Comparison of ENCODE assay signal across 8 cellular contexts in genomic region chr16:1610071-1610840, GRCh38. TPM values are rescaled to one million over a fixed set of nuclear protein-coding genes. Genes with fewer than 3 reads are reported as not detected.
DNase-seq lines count a peak whose midpoint lies in the region; ATAC-seq and TF ChIP-seq lines count a peak whose summit lies in the region.

No MANE protein-coding gene starts in this region.

- peak overlapping the region; percentile 85 for H3K9ac ChIP-seq in HUES6 (ENCODE audit: low read length)
- H3K9ac ChIP-seq in PC-3 (ENCODE audit: low read length): peak overlapping the region; percentile 89

- intact Hi-C loops in PC-3 (cut with micrococcal nuclease): loop anchor here (2.0 to 5.0 kb wide), 3 partner anchors 37 to 117 kb away; partner anchors contain the start of genes MAPK8IP3 and TELO2

- TF ChIP-seq CTCF in PC-3 (conservative IDR thresholded peaks at IDR 0.05; ENCODE audit: low read depth, low read length): no peak

- ATAC-seq in GM19324 (IDR thresholded peaks at IDR 0.05; ENCODE audit: low FRiP score, unreplicated experiment): peak; percentile 28
- peak; percentile 57 for ATAC-seq in PC-3

- no TSS peak for BruUV-seq in PC-3 (replicated peaks; lab: Mats Ljungman, UMichigan)

- H3K9me3 ChIP-seq in HUES6 (ENCODE audit: control insufficient read depth, insufficient read depth, low read depth, low read length): no peaks in the 10 kb centered on the region
- no peaks in the 10 kb centered on the region for H3K9me3 ChIP-seq in PC-3 (ENCODE audit: low read length)
- no peaks in the 10 kb centered on the region for H3K9me3 ChIP-seq in mononuclear cell (ENCODE audit: low read depth, low read length)

- H3K27ac ChIP-seq in HUES6 (ENCODE audit: low read depth, low read length) (0 out of 2 replicates have a peak overlapping the region, but pooled peaks have one; percentile 51), PC-3 (ENCODE audit: low read length) (peak overlapping the region; percentile 77), epithelial cell of prostate (peak overlapping the region; percentile 80)

- H3K4me3 ChIP-seq in HUES6 (ENCODE audit: low read depth, low read length): peak overlapping the region; percentile 72
- peak overlapping the region; percentile 87 for H3K4me3 ChIP-seq in PC-3 (ENCODE audit: low read length)
- peak overlapping the region; percentile 49 for H3K4me3 ChIP-seq in mononuclear cell (ENCODE audit: low read length)

- peaks cover 6% of the 10 kb centered on the region; the same call in 1 of the 2 replicates for H4K20me1 ChIP-seq in PC-3 (ENCODE audit: low read length)

- DNase-seq in AG20443 (ENCODE audit: low spot score) (peak; percentile 96), PC-3 (peak; percentile 83), activated T-cell treated with anti-CD3 and anti-CD28 coated beads for 48 hours (ENCODE audit: low read depth) (peak; percentile 93), epithelial cell of prostate (ENCODE audit: low read depth, low spot score) (no peak)
- DNase-seq in stimulated activated CD8-positive, alpha-beta memory T cell treated with anti-CD3 and anti-CD28 coated beads, Interleukin-15, amount 100 ng/mL, for 48 hours (ENCODE audit: low read depth in 2 of 2): peak; percentile 81 to 85

- H3K27me3 ChIP-seq in HUES6 (ENCODE audit: control insufficient read depth, insufficient read depth, low read length) (peaks cover 13% of the 10 kb centered on the region), PC-3 (ENCODE audit: low read length) (no peaks in the 10 kb centered on the region), mononuclear cell (ENCODE audit: insufficient read depth, low read length) (peaks cover 10% of the 10 kb centered on the region)

- H3K4me1 ChIP-seq in HUES6 (ENCODE audit: control insufficient read depth, insufficient read depth, low read length) (peaks cover 10% of the 10 kb centered on the region), PC-3 (ENCODE audit: insufficient read depth, low read length) (peaks cover 16% of the 10 kb centered on the region; the same call in 1 of the 2 replicates), mononuclear cell (ENCODE audit: insufficient read depth, low read length) (peaks cover 41% of the 10 kb centered on the region)

- no peaks in the 10 kb centered on the region for H3K9me2 ChIP-seq in PC-3 (replicated peaks; ENCODE audit: low read length)

- H2AFZ ChIP-seq in PC-3 (ENCODE audit: low read length): peak overlapping the region; percentile 86

- CTCF ChIA-PET in PC-3 (lab: Charles Lee): interaction anchor here (0.6 kb wide), 1 partner anchor 24 kb away, joined by 4 read pairs; no protein-coding TSS in a partner anchor

- H3K36me3 ChIP-seq in HUES6 (ENCODE audit: control insufficient read depth, insufficient read depth, low read length) (peaks cover 16% of the 10 kb centered on the region), PC-3 (ENCODE audit: low read depth, low read length) (no peaks in the 10 kb centered on the region)

- peaks cover 34% of the 10 kb centered on the region for H3K79me2 ChIP-seq in PC-3 (ENCODE audit: low read length)

- no peaks in the 10 kb centered on the region for H3F3A ChIP-seq in PC-3 (ENCODE audit: low read length, unreplicated experiment)

- POLR2A ChIA-PET in PC-3 (lab: Charles Lee; ENCODE audit: unreplicated experiment): no interaction called here

- peak overlapping the region; percentile 95 for H3K4me2 ChIP-seq in PC-3 (ENCODE audit: low read length)

RNA-seq across cellular contexts. Expression of gene IFT140, which starts 1.6 kb away (rescaled TPM):
- 4.2 and 6.2 TPM in 2 replicates for total RNA-seq in PC-3 (2014; rRNA removed)
- total RNA-seq in mononuclear cell: 2.3 TPM

RNA-seq across cellular contexts. Expression of gene CRAMP1, which starts 1.9 kb away (rescaled TPM):
- 8.5 and 15.5 TPM in 2 replicates for total RNA-seq in PC-3 (2014; rRNA removed)
- total RNA-seq in mononuclear cell: 11.2 TPM
